In the genomic region with DNA sequence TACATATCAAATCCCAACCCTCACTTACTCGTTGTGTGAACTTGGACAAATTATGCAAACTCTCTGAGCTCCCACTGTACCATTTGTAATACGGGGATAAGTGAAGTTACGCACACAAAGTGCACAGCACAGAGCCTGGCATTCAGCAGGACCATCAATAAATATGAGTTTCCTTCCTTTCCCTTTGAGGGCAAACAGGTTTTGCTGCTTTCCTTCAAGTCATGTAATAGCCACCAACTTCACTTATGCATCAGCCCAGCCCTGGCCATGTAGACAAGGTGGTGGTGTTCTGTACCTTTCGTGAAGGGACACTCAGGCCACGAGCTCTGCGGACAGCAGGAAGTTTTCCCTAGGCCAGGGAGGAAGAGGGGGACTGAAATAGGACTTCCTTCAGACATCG, we compare ENCODE assay signal across 28 cellular contexts.
DNase-seq lines count a peak whose midpoint lies in the region; ATAC-seq and TF ChIP-seq lines count a peak whose summit lies in the region.
"Had no signal": no experiment of that assay in that cellular context is flagged by ENCODE, and none has a peak within 500 bp of the region (broad histone marks: within the 10 kb centered on the region; RNA-seq: fewer than 3 reads in every experiment).

No MANE protein-coding gene starts in this region.

- no peak for TF ChIP-seq CTCF in coronary artery (IDR thresholded peaks at IDR 0.05)
- no peak for TF ChIP-seq CTCF in thoracic aorta (IDR thresholded peaks at IDR 0.05)
- no peak for TF ChIP-seq CTCF in natural killer cell (IDR thresholded peaks at IDR 0.05)

- ATAC-seq in thoracic aorta (ENCODE audit: insufficient number of reproducible peaks, low FRiP score, low read depth) (no peak), natural killer cell (no peak)
- ATAC-seq: activated T-cell treated with anti-CD3 and anti-CD28 coated beads, Interleukin-2, amount 50 U/mL, for 72 hours had no signal

- no peaks in the 10 kb centered on the region for H3K9me3 ChIP-seq in thoracic aorta
- H3K9me3 ChIP-seq: esophagus muscularis mucosa, HAP-1, testis had no signal

- no peaks in the 10 kb centered on the region for H3K36me3 Mint-ChIP-seq in natural killer cell
- H3K36me3 Mint-ChIP-seq: CD8-positive, alpha-beta memory T cell had no signal

- H3K27ac Mint-ChIP-seq in natural killer cell, result no peak overlapping the region
- H3K27ac Mint-ChIP-seq: activated naive CD8-positive, alpha-beta T cell treated with anti-CD3 and anti-CD28 coated beads, Interleukin-2, amount 50 U/mL, for 24 hours; activated T-cell treated with anti-CD3 and anti-CD28 coated beads, Interleukin-2, amount 50 U/mL, for 72 hours; CD8-positive, alpha-beta memory T cell had no signal

- H3K27ac ChIP-seq in coronary artery, result peak overlapping the region; percentile 61 to 87
- H3K27ac ChIP-seq in thoracic aorta, result peak overlapping the region; percentile 45 to 62
- H3K27ac ChIP-seq: HL-60, testis had no signal

- H3K4me1 Mint-ChIP-seq in natural killer cell, result no peaks in the 10 kb centered on the region
- H3K4me1 Mint-ChIP-seq: activated naive CD8-positive, alpha-beta T cell treated with anti-CD3 and anti-CD28 coated beads, Interleukin-2, amount 50 U/mL, for 24 hours; CD8-positive, alpha-beta memory T cell had no signal

- no peak overlapping the region for H3K4me3 Mint-ChIP-seq in natural killer cell
- H3K4me3 Mint-ChIP-seq: activated naive CD8-positive, alpha-beta T cell treated with anti-CD3 and anti-CD28 coated beads, Interleukin-2, amount 50 U/mL, for 24 hours; activated T-cell treated with anti-CD3 and anti-CD28 coated beads, Interleukin-2, amount 50 U/mL, for 72 hours; nephron had no signal

- no peaks in the 10 kb centered on the region for H3K27me3 ChIP-seq in thoracic aorta (replicated peaks; ENCODE audit: insufficient read depth)
- H3K27me3 ChIP-seq: esophagus muscularis mucosa, testis had no signal

- H3K36me3 ChIP-seq in thoracic aorta, result no peaks in the 10 kb centered on the region
- H3K36me3 ChIP-seq: esophagus muscularis mucosa, HAP-1 had no signal

- no peak overlapping the region for H3K4me3 ChIP-seq in coronary artery
- H3K4me3 ChIP-seq in thoracic aorta, result no peak overlapping the region
- H3K4me3 ChIP-seq: dorsolateral prefrontal cortex, esophagus muscularis mucosa, HAP-1, lung, testis had no signal

- intact Hi-C loops in natural killer cell (cut with micrococcal nuclease), result no loop called here

- H3K9me3 Mint-ChIP-seq in natural killer cell, result no peaks in the 10 kb centered on the region
- H3K9me3 Mint-ChIP-seq: activated naive CD8-positive, alpha-beta T cell treated with anti-CD3 and anti-CD28 coated beads, Interleukin-2, amount 50 U/mL, for 24 hours; activated T-cell treated with anti-CD3 and anti-CD28 coated beads, Interleukin-2, amount 50 U/mL, for 72 hours; CD8-positive, alpha-beta memory T cell; nephron had no signal

- peaks cover 14 to 21% of the 10 kb centered on the region in 2 donors for H3K27me3 Mint-ChIP-seq in natural killer cell (ENCODE audit: low read depth in 2 of 2)

- DNase-seq in SIG-M5 treated with dmso at 0.1 percent for 504 hours (lab: John Stamatoyannopoulos, UW; ENCODE audit: unreplicated experiment), result peak; percentile 13
- DNase-seq in SIG-M5 (lab: John Stamatoyannopoulos, UW), result no peak
- peak; percentile 8 for DNase-seq in HT-29 (ENCODE audit: low spot score)
- DNase-seq in coronary artery (ENCODE audit: low spot score), result no peak
- DNase-seq in thoracic aorta (ENCODE audit: low spot score), result no peak
- no peak for DNase-seq in NCI-H1092 treated with DMSO at 0.1 percent for 48 hours (lab: John Stamatoyannopoulos, UW)
- no peak for DNase-seq in A172 (ENCODE audit: low spot score)
- DNase-seq in natural killer cell, result no peak
- DNase-seq: activated CD4-positive, alpha-beta T cell treated with anti-CD3 and anti-CD28 coated beads, Interleukin-2, amount 50 U/mL, for 48 hours; activated CD4-positive, CD25-positive, alpha-beta regulatory T cell; activated naive CD8-positive, alpha-beta T cell treated with anti-CD3 and anti-CD28 coated beads, Interleukin-2, amount 50 U/mL, for 24 hours; activated T-cell treated with anti-CD3 and anti-CD28 coated beads, Interleukin-2, amount 50 U/mL, for 72 hours; CD8-positive, alpha-beta memory T cell; DMS 273 treated with DMSO at 0.1 percent for 48 hours; dorsolateral prefrontal cortex; foreskin fibroblast; kidney; NCI-H2029; NCI-H2227 treated with DMSO at 0.1 percent for 48 hours; NCI-H748 treated with DMSO at 0.1 percent for 48 hours; stimulated activated naive CD4-positive, alpha-beta T cell; T-helper 1 cell; testis had no signal

- H3K4me1 ChIP-seq in thoracic aorta (ENCODE audit: control insufficient read depth in 1 of 2, low read depth in 2 of 2), result peaks cover 20 to 65% of the 10 kb centered on the region in 2 donors
- H3K4me1 ChIP-seq: HAP-1, testis had no signal

Comparison
In these comparisons a context has a peak if more than half of its experiments do, and no peak if none do; other contexts are left out.
1. DNase-seq: peak in SIG-M5 treated with dmso at 0.1 percent for 504 hours (single experiment) and HT-29 (single experiment); none in SIG-M5 (single experiment), coronary artery (single experiment), thoracic aorta (single experiment), NCI-H1092 treated with DMSO at 0.1 percent for 48 hours (single experiment), A172 (single experiment) and natural killer cell (single experiment).